In genomic region chr14:31286456-31287293, GRCh38 we compare ENCODE assay signal across 8 cellular contexts.
DNase-seq lines count a peak whose midpoint lies in the region; ATAC-seq and TF ChIP-seq lines count a peak whose summit lies in the region.
"Had no signal": no experiment of that assay in that cellular context is flagged by ENCODE, and none has a peak within 500 bp of the region (broad histone marks: within the 10 kb centered on the region; RNA-seq: fewer than 3 reads in every experiment).

No MANE protein-coding gene starts in this region.

- ATAC-seq in GM19397 (IDR thresholded peaks at IDR 0.05; ENCODE audit: unreplicated experiment) = no peak

- no peaks in the 10 kb centered on the region for H3K9me3 Mint-ChIP-seq in neural crest cell
- H3K9me3 Mint-ChIP-seq: T-cell had no signal

- H3K27ac Mint-ChIP-seq in neural crest cell (ENCODE audit: unreplicated experiment) = peak overlapping the region; percentile 87
- H3K27ac Mint-ChIP-seq: T-cell had no signal

- H3K4me1 Mint-ChIP-seq in neural crest cell = no peaks in the 10 kb centered on the region
- H3K4me1 Mint-ChIP-seq: T-cell had no signal

- DNase-seq in ELR (ENCODE audit: low read depth) (peak; percentile 23), LNCaP clone FGC (ENCODE audit: low read depth) (no peak), cardiac fibroblast (ENCODE audit: low read depth in 2 of 2) (no peak), neural crest cell (ENCODE audit: low read depth, low spot score) (no peak), HCEC 1CT (no peak), MG63 (no peak)

- H3K27me3 ChIP-seq in MG63 = no peaks in the 10 kb centered on the region

- H3K36me3 Mint-ChIP-seq in neural crest cell (ENCODE audit: low read depth) = peaks cover 3% of the 10 kb centered on the region
- H3K36me3 Mint-ChIP-seq: T-cell had no signal

- no peak overlapping the region for H3K4me3 ChIP-seq in LNCaP clone FGC (ENCODE audit: low read depth, low read length)
- no peak overlapping the region for H3K4me3 ChIP-seq in cardiac fibroblast (replicated peaks in 1 of 2; ENCODE audit: low read depth in 2 of 2, low read length in 2 of 2)
- no peak overlapping the region for H3K4me3 ChIP-seq in MG63

- H3K27me3 Mint-ChIP-seq in neural crest cell (ENCODE audit: low read depth) = no peaks in the 10 kb centered on the region
- H3K27me3 Mint-ChIP-seq: T-cell had no signal

- no peak overlapping the region for H3K4me3 Mint-ChIP-seq in neural crest cell
- H3K4me3 Mint-ChIP-seq: T-cell had no signal

- TF ChIP-seq CTCF in LNCaP clone FGC (IDR thresholded peaks at IDR 0.05; ENCODE audit: control insufficient read depth, extremely low read depth, insufficient read depth) = peak; percentile 8; the same call in 1 of the 2 replicates
- peak; percentile 53 for TF ChIP-seq CTCF in cardiac fibroblast (IDR thresholded peaks at IDR 0.05; ENCODE audit: low read depth, low read length)
- peak; percentile 57 for TF ChIP-seq CTCF in neural crest cell (conservative IDR thresholded peaks at IDR 0.05)

- H3K36me3 ChIP-seq in MG63 = no peaks in the 10 kb centered on the region

- no peaks in the 10 kb centered on the region for H3K9me3 ChIP-seq in MG63
